ENCODE assay signal across 11 cellular contexts in the genomic region with DNA sequence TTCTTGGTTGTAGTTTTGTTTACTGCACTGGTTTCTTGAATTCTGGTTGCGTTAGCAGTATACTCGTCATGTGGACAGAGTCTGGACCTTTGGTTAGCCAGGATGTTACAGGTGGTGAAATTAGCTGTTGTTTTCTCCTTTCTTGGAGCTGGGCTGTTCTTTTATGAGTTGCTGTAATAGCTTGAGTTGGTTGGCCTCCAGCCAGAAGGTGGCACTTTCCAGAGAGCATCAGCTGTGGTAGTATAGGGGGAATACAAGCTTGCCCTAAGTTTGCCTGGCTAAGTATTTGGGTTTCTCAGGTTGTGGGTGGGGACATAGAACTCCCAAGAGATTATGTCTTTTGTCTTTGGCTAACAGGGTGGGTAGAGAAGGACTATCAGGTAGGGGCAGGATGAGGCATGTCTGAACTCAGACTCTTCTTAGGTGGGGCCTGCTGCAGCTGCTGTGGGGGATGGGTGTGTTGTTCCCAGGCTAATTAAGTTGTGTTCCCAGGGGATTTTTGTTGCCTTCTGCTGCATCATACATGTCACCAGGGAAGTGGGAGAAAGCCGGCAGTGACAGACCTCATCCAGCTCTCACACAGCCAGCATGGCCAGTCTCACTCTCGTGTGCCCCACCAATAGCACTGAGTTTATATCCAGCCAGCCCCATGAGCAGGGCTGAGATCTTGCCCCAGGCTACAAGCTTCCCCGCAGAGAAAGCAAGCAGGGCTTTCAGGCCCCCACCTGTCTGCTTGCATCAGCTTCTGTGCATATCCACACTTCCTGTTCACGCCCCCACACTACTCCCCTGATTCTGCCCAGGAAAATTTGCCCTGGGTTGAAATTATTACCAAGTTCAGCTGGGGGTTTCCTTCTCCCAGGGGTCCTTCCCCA.
A peak's percentile ranks its signal among the peaks of the same experiment; 100 is the strongest.
DNase-seq lines count a peak whose midpoint lies in the region; ATAC-seq and TF ChIP-seq lines count a peak whose summit lies in the region.
"Had no signal": no experiment of that assay in that cellular context is flagged by ENCODE, and none has a peak within 500 bp of the region (broad histone marks: within the 10 kb centered on the region; RNA-seq: fewer than 3 reads in every experiment).

No MANE protein-coding gene starts in this region.

- TF ChIP-seq POLR2A in ovary (IDR thresholded peaks at IDR 0.05): no peak

- TF ChIP-seq CTCF in ovary (IDR thresholded peaks at IDR 0.05): no peak

- H3K9me3 ChIP-seq in ovary: no peaks in the 10 kb centered on the region

- H3K27me3 ChIP-seq in ovary: no peaks in the 10 kb centered on the region

- 75 to 80% (median 77%) methylated on average over 6 of the region's 6 CpGs for WGBS in ovary, 3 donors

- no peak overlapping the region for H3K27ac Mint-ChIP-seq in activated naive CD4-positive, alpha-beta T cell treated with anti-CD3 and anti-CD28 coated beads, Interleukin-2, amount 50 U/mL, for 72 hours
- H3K27ac Mint-ChIP-seq: activated CD4-positive, alpha-beta memory T cell treated with anti-CD3 and anti-CD28 coated beads for 36 hours had no signal

- H3K36me3 Mint-ChIP-seq in activated naive CD4-positive, alpha-beta T cell treated with anti-CD3 and anti-CD28 coated beads, Interleukin-2, amount 50 U/mL, for 72 hours: no peaks in the 10 kb centered on the region
- H3K36me3 Mint-ChIP-seq: activated CD4-positive, alpha-beta memory T cell treated with anti-CD3 and anti-CD28 coated beads for 36 hours had no signal

- peaks cover 0 to 1% of the 10 kb centered on the region in 2 donors for H3K9me3 Mint-ChIP-seq in activated naive CD4-positive, alpha-beta T cell treated with anti-CD3 and anti-CD28 coated beads, Interleukin-2, amount 50 U/mL, for 72 hours
- H3K9me3 Mint-ChIP-seq: activated CD4-positive, alpha-beta memory T cell treated with anti-CD3 and anti-CD28 coated beads for 36 hours had no signal

- no peaks in the 10 kb centered on the region for H3K36me3 ChIP-seq in ovary

- peak; percentile 43 for ATAC-seq in GM18870 (IDR thresholded peaks at IDR 0.05; ENCODE audit: unreplicated experiment)
- ATAC-seq in HG03565 (IDR thresholded peaks at IDR 0.05; ENCODE audit: unreplicated experiment): peak; percentile 42
- no peak for ATAC-seq in activated naive CD4-positive, alpha-beta T cell treated with anti-CD3 and anti-CD28 coated beads, Interleukin-2, amount 50 U/mL, for 72 hours
- ATAC-seq: SK-N-SH treated with all-trans-retinoic acid at 6 μM for 48 hours had no signal

- H3K4me1 ChIP-seq in ovary (ENCODE audit: insufficient read depth): no peaks in the 10 kb centered on the region

- peak; percentile 59 for DNase-seq in NCI-H524 treated with DMSO at 0.1 percent for 48 hours (lab: John Stamatoyannopoulos, UW)
- peak; percentile 78 for DNase-seq in islet precursor cell
- DNase-seq in activated CD4-positive, CD25-positive, alpha-beta regulatory T cell treated with anti-CD3 and anti-CD28 coated beads, Interleukin-2, amount 50 U/mL, for 72 hours: no peak
- no peak for DNase-seq in activated CD8-positive, alpha-beta memory T cell treated with anti-CD3 and anti-CD28 coated beads, Interleukin-2, amount 50 U/mL, for 48 hours
- no peak for DNase-seq in activated naive CD4-positive, alpha-beta T cell treated with anti-CD3 and anti-CD28 coated beads, Interleukin-2, amount 50 U/mL, for 72 hours (ENCODE audit: low spot score in 2 of 2)
- DNase-seq in ovary: no peak
- DNase-seq: activated CD4-positive, alpha-beta memory T cell treated with anti-CD3 and anti-CD28 coated beads for 36 hours; small intestine had no signal

- no peak for TF ChIP-seq EP300 in ovary (IDR thresholded peaks at IDR 0.05)

- H3K4me3 ChIP-seq in ovary: no peak overlapping the region

- intact Hi-C loops in ovary (cut with DNase I): no loop called here

- no peak overlapping the region for H3K27ac ChIP-seq in ovary

Comparison
In these comparisons a context has a peak if more than half of its experiments do, and no peak if none do; other contexts are left out.
1. ATAC-seq: peak in GM18870 (single experiment) and HG03565 (single experiment); none in activated naive CD4-positive, alpha-beta T cell treated with anti-CD3 and anti-CD28 coated beads, Interleukin-2, amount 50 U/mL, for 72 hours (0 of 2).
2. DNase-seq: peak in NCI-H524 treated with DMSO at 0.1 percent for 48 hours (single experiment) and islet precursor cell (single experiment); none in activated CD4-positive, CD25-positive, alpha-beta regulatory T cell treated with anti-CD3 and anti-CD28 coated beads, Interleukin-2, amount 50 U/mL, for 72 hours (single experiment), activated CD8-positive, alpha-beta memory T cell treated with anti-CD3 and anti-CD28 coated beads, Interleukin-2, amount 50 U/mL, for 48 hours (single experiment), activated naive CD4-positive, alpha-beta T cell treated with anti-CD3 and anti-CD28 coated beads, Interleukin-2, amount 50 U/mL, for 72 hours (0 of 2) and ovary (0 of 5).